In the genomic region with DNA sequence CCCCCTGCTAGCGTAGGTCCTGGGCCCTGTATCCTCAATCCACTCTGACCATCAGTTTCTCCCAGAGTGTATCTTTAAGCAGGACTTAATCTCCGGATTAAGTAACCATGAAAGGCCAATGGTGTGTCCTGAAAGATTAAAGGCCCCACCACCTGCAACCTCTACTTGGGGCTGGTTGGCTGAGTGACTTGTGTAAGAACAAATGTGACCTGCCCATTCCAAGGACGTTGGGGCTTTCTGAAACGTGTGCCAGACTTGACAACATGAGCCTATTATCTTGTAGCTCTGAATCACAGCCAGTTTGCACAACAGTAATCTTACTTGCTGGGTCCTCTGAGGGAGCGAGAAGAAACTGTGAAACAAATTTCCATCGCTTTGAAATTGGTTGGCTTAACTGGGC, we compare ENCODE assay signal across 31 cellular contexts. TPM values are rescaled to one million over a fixed set of nuclear protein-coding genes. Genes with fewer than 3 reads are reported as not detected.
DNase-seq lines count a peak whose midpoint lies in the region; ATAC-seq, FAIRE-seq and TF ChIP-seq lines count a peak whose summit lies in the region.
"Had no signal": no experiment of that assay in that cellular context is flagged by ENCODE, and none has a peak within 500 bp of the region (broad histone marks: within the 10 kb centered on the region; RNA-seq: fewer than 3 reads in every experiment).

No MANE protein-coding gene starts in this region.

- no peak for TF ChIP-seq RAD21 in HepG2 (CRISPR knock-in tag; IDR thresholded peaks at IDR 0.05)
- no peak for TF ChIP-seq RAD21 in K562 (CRISPR knock-in tag; conservative IDR thresholded peaks at IDR 0.05 in 1 of 2, IDR thresholded peaks at IDR 0.05 in 1 of 2)

- in situ Hi-C loops in HepG2 (cut with HindIII; ENCODE audit: extremely low pct_ligation_motif_present, low pct_unique_long_range_greater_than_20kb) (loop anchor here (10.0 kb wide), 1 partner anchor 217 kb away; no protein-coding TSS in a partner anchor), K562 (cut with MboI) (loop anchor here (10.0 kb wide), 1 partner anchor 367 kb away; a partner anchor contains a TSS)

- H3K27ac Mint-ChIP-seq in neural progenitor cell: no peak overlapping the region
- no peak overlapping the region for H3K27ac Mint-ChIP-seq in naive thymus-derived CD4-positive, alpha-beta T cell
- H3K27ac Mint-ChIP-seq: CD4-positive, CD25-positive, alpha-beta regulatory T cell; GM23338; H9; IgD-negative memory B cell had no signal

- H3K4me1 Mint-ChIP-seq in neural progenitor cell: peaks cover 26% of the 10 kb centered on the region
- peaks cover 0 to 21% (median 12%) of the 10 kb centered on the region in 7 donors for H3K4me1 Mint-ChIP-seq in naive thymus-derived CD4-positive, alpha-beta T cell

- H3K79me2 ChIP-seq in HepG2 (ENCODE audit: insufficient read depth, low read length) (peaks cover 11% of the 10 kb centered on the region), K562 (ENCODE audit: control insufficient read depth, insufficient read depth, low read length) (peaks cover 18% of the 10 kb centered on the region), neural progenitor cell (ENCODE audit: low read depth) (no peaks in the 10 kb centered on the region)

- no peaks in the 10 kb centered on the region for H3K9me3 Mint-ChIP-seq in neural progenitor cell
- peaks cover 0 to 2% (median 0%) of the 10 kb centered on the region in 11 donors for H3K9me3 Mint-ChIP-seq in naive thymus-derived CD4-positive, alpha-beta T cell
- H3K9me3 Mint-ChIP-seq: CD4-positive, CD25-positive, alpha-beta regulatory T cell; GM23338; H9; IgD-negative memory B cell had no signal

- no peak for TF ChIP-seq CTCF in HepG2 (CRISPR knock-in tag; IDR thresholded peaks at IDR 0.05)
- no peak for TF ChIP-seq CTCF in right lobe of liver (IDR thresholded peaks at IDR 0.05)
- no peak for TF ChIP-seq CTCF in K562 (IDR thresholded peaks at IDR 0.05 in 2 of 3, conservative IDR thresholded peaks at IDR 0.05 in 1 of 3; ENCODE audit: insufficient read depth in 2 of 3, low read depth in 1 of 3, low read length in 3 of 3)
- TF ChIP-seq CTCF in neural progenitor cell (IDR thresholded peaks at IDR 0.05): no peak
- no peak for TF ChIP-seq CTCF in upper lobe of right lung (IDR thresholded peaks at IDR 0.05)

- no peak overlapping the region for H3K9ac ChIP-seq in HepG2 (ENCODE audit: insufficient read depth, low read depth, low read length)
- no peak overlapping the region for H3K9ac ChIP-seq in K562 (ENCODE audit: insufficient read depth in 1 of 2, low read depth in 2 of 2, low read length in 2 of 2)
- no peak overlapping the region for H3K9ac ChIP-seq in neural progenitor cell
- H3K9ac ChIP-seq: BLaER1 had no signal

- H3K36me3 Mint-ChIP-seq in neural progenitor cell: no peaks in the 10 kb centered on the region
- no peaks in the 10 kb centered on the region for H3K36me3 Mint-ChIP-seq in naive thymus-derived CD4-positive, alpha-beta T cell
- H3K36me3 Mint-ChIP-seq: CD4-positive, CD25-positive, alpha-beta regulatory T cell had no signal

- 29% methylated on average over 6 of the region's 6 CpGs for WGBS in HepG2 (ENCODE audit: low lambda C conversion rate)
- WGBS in right lobe of liver (ENCODE audit: insufficient coverage, low coverage, low lambda C conversion rate, missing lambda C conversion rate): 62% methylated on average over 5 of the region's 6 CpGs
- 42% methylated on average over 6 of the region's 6 CpGs for WGBS in K562 (ENCODE audit: insufficient coverage, low coverage, missing lambda C conversion rate)

- DNase-seq in HepG2 (ENCODE audit: low spot score): peak; percentile 19
- DNase-seq in right lobe of liver: no peak
- DNase-seq in K562 (ENCODE audit: extremely low read depth in 1 of 4, low spot score in 3 of 4): peak in 1 of 4 experiments; percentile 34
- peak; percentile 49 for DNase-seq in neural progenitor cell (ENCODE audit: low spot score)
- no peak for DNase-seq in upper lobe of right lung
- no peak for DNase-seq in naive thymus-derived CD4-positive, alpha-beta T cell
- DNase-seq in AG08396 (ENCODE audit: low spot score): no peak
- DNase-seq: CD4-positive, CD25-positive, alpha-beta regulatory T cell; DMS53; H9; NCI-H1092; NCI-H1417 treated with DMSO at 0.1 percent for 48 hours; NCI-H1694 treated with DMSO at 0.1 percent for 48 hours; NCI-H2081; NCI-H2171; NCI-H226; NCI-H510A treated with DMSO at 0.1 percent for 48 hours; NCI-H774; PC-9; SJCRH30 had no signal

- POLR2A ChIA-PET in HepG2 (lab: Yijun Ruan, JAX) (no interaction called here), K562 (lab: Yijun Ruan, JAX) (interaction anchor here (1.0 to 1.8 kb wide), 2 partner anchors 16 to 17 kb away, joined by 5 to 6 read pairs; no protein-coding TSS in a partner anchor)
- POLR2A ChIA-PET in naive thymus-derived CD4-positive, alpha-beta T cell (lab: Charles Lee): no interaction called here

- no peak overlapping the region for H3K27ac ChIP-seq in HepG2 (ENCODE audit: extremely low read length, insufficient read depth, low read length)
- H3K27ac ChIP-seq in right lobe of liver: no peak overlapping the region
- H3K27ac ChIP-seq in K562 (ENCODE audit: extremely low read depth, low read depth, low read length): no peak overlapping the region
- H3K27ac ChIP-seq in neural progenitor cell: no peak overlapping the region
- H3K27ac ChIP-seq in upper lobe of right lung: no peak overlapping the region
- no peak overlapping the region for H3K27ac ChIP-seq in naive thymus-derived CD4-positive, alpha-beta T cell (ENCODE audit: low read depth, low read length)
- H3K27ac ChIP-seq: BLaER1, PC-9, SJCRH30 had no signal

- H2AFZ ChIP-seq in HepG2 (ENCODE audit: low read length) (no peak overlapping the region), K562 (ENCODE audit: low read depth, low read length) (peak overlapping the region; percentile 71), neural progenitor cell (replicated peaks) (no peak overlapping the region)
- H2AFZ ChIP-seq: GM23338, PC-9 had no signal

- CTCF ChIA-PET in HepG2 (lab: Yijun Ruan, JAX; ENCODE audit: low intra/inter-chr PET ratio, low total read pairs): no interaction called here
- CTCF ChIA-PET in K562 (lab: Yijun Ruan, JAX; ENCODE audit: low intra/inter-chr PET ratio): no interaction called here
- CTCF ChIA-PET in naive thymus-derived CD4-positive, alpha-beta T cell (lab: Charles Lee): no interaction called here

- peaks cover 11% of the 10 kb centered on the region for H3K27me3 Mint-ChIP-seq in neural progenitor cell (ENCODE audit: insufficient read depth, low read depth)
- H3K27me3 Mint-ChIP-seq in naive thymus-derived CD4-positive, alpha-beta T cell: peaks cover 21 to 35% (median 22%) of the 10 kb centered on the region in 5 donors

- peaks cover 6% of the 10 kb centered on the region for H3F3A ChIP-seq in neural progenitor cell (ENCODE audit: low read depth)

- intact Hi-C loops in HepG2 (cut with micrococcal nuclease; ENCODE audit: unreplicated experiment) (loop anchor here (2.0 to 5.0 kb wide), 2 partner anchors 99 to 211 kb away; a partner anchor contains a TSS), right lobe of liver (cut with DNase I) (no loop called here), K562 (cut with micrococcal nuclease) (no loop called here), upper lobe of right lung (cut with DNase I) (no loop called here)
- intact Hi-C loops in naive thymus-derived CD4-positive, alpha-beta T cell (cut with micrococcal nuclease): no loop called here

- TF ChIP-seq EP300 in HepG2 (IDR thresholded peaks at IDR 0.05; ENCODE audit: low read depth in 2 of 2, low read length in 2 of 2): no peak
- no peak for TF ChIP-seq EP300 in HepG2 (CRISPR knock-in tag; IDR thresholded peaks at IDR 0.05; ENCODE audit: borderline replicate concordance)
- no peak for TF ChIP-seq EP300 in K562 (IDR thresholded peaks at IDR 0.05; ENCODE audit: low read length)

- H3K4me3 ChIP-seq in HepG2 (replicated peaks in 1 of 3; ENCODE audit: insufficient read depth in 1 of 3, low read depth in 2 of 3, low read length in 3 of 3): no peak overlapping the region
- no peak overlapping the region for H3K4me3 ChIP-seq in right lobe of liver
- no peak overlapping the region for H3K4me3 ChIP-seq in K562
- no peak overlapping the region for H3K4me3 ChIP-seq in neural progenitor cell
- no peak overlapping the region for H3K4me3 ChIP-seq in upper lobe of right lung
- no peak overlapping the region for H3K4me3 ChIP-seq in naive thymus-derived CD4-positive, alpha-beta T cell (ENCODE audit: low read length)
- H3K4me3 ChIP-seq: BLaER1, GM23338, PC-9, SJCRH30 had no signal

- peaks cover 36% of the 10 kb centered on the region for H3K4me1 ChIP-seq in HepG2 (ENCODE audit: insufficient read depth, low read length)
- no peaks in the 10 kb centered on the region for H3K4me1 ChIP-seq in right lobe of liver
- peaks cover 14 to 27% of the 10 kb centered on the region in 2 experiments for H3K4me1 ChIP-seq in K562 (replicated peaks in 1 of 2; ENCODE audit: control insufficient read depth in 2 of 2, insufficient read depth in 2 of 2, low read length in 2 of 2)
- H3K4me1 ChIP-seq in neural progenitor cell: peaks cover 8% of the 10 kb centered on the region
- peaks cover 13% of the 10 kb centered on the region for H3K4me1 ChIP-seq in upper lobe of right lung
- peaks cover 0 to 4% of the 10 kb centered on the region in 2 donors for H3K4me1 ChIP-seq in naive thymus-derived CD4-positive, alpha-beta T cell (ENCODE audit: control insufficient read depth in 2 of 2, insufficient read depth in 2 of 2, low read length in 2 of 2)
- H3K4me1 ChIP-seq: SJCRH30 had no signal

- FAIRE-seq in HepG2 (lab: Jason Lieb, UNC) (no peak), K562 (lab: Jason Lieb, UNC) (peak; percentile 11)
- FAIRE-seq: GM18507 had no signal

- H3K4me3 Mint-ChIP-seq in neural progenitor cell: no peak overlapping the region
- H3K4me3 Mint-ChIP-seq in naive thymus-derived CD4-positive, alpha-beta T cell: no peak overlapping the region
- H3K4me3 Mint-ChIP-seq: GM23338, H9, IgD-negative memory B cell had no signal

- H3K9me1 ChIP-seq in K562 (ENCODE audit: control insufficient read depth, insufficient read depth, low read length): no peaks in the 10 kb centered on the region

- no TSS peak for BruUV-seq in HepG2 (replicated peaks; lab: Mats Ljungman, UMichigan)
- BruUV-seq in K562 (replicated peaks; lab: Mats Ljungman, UMichigan): no TSS peak

- no peak for ATAC-seq in HepG2
- no peak for ATAC-seq in right lobe of liver
- ATAC-seq in K562: no peak
- no peak for ATAC-seq in upper lobe of right lung
- no peak for ATAC-seq in naive thymus-derived CD4-positive, alpha-beta T cell
- ATAC-seq: GM23338, Right ventricle myocardium inferior, SK-N-SH treated with all-trans-retinoic acid at 6 μM for 48 hours had no signal

- no peaks in the 10 kb centered on the region for H3K9me3 ChIP-seq in HepG2 (ENCODE audit: low read length)
- H3K9me3 ChIP-seq in right lobe of liver: no peaks in the 10 kb centered on the region
- H3K9me3 ChIP-seq in K562 (replicated peaks; ENCODE audit: control insufficient read depth, insufficient read depth, low read depth, low read length): no peaks in the 10 kb centered on the region
- H3K9me3 ChIP-seq in neural progenitor cell (ENCODE audit: low read depth): no peaks in the 10 kb centered on the region
- no peaks in the 10 kb centered on the region for H3K9me3 ChIP-seq in upper lobe of right lung
- no peaks in the 10 kb centered on the region for H3K9me3 ChIP-seq in naive thymus-derived CD4-positive, alpha-beta T cell (ENCODE audit: control insufficient read depth in 2 of 3, low read length in 3 of 3)
- H3K9me3 ChIP-seq: BLaER1, SJCRH30 had no signal

- no peaks in the 10 kb centered on the region for H3K36me3 ChIP-seq in HepG2 (replicated peaks in 1 of 2; ENCODE audit: control insufficient read depth in 1 of 2, insufficient read depth in 2 of 2, low read length in 2 of 2)
- no peaks in the 10 kb centered on the region for H3K36me3 ChIP-seq in right lobe of liver
- no peaks in the 10 kb centered on the region for H3K36me3 ChIP-seq in K562 (ENCODE audit: control insufficient read depth, insufficient read depth, low read length)
- H3K36me3 ChIP-seq in neural progenitor cell: no peaks in the 10 kb centered on the region
- no peaks in the 10 kb centered on the region for H3K36me3 ChIP-seq in upper lobe of right lung
- no peaks in the 10 kb centered on the region for H3K36me3 ChIP-seq in naive thymus-derived CD4-positive, alpha-beta T cell (ENCODE audit: control insufficient read depth in 2 of 3, insufficient read depth in 3 of 3, low read length in 3 of 3)
- H3K36me3 ChIP-seq: BLaER1, SJCRH30 had no signal

- H3K27me3 ChIP-seq in HepG2 (ENCODE audit: control insufficient read depth in 1 of 2, insufficient read depth in 2 of 2, low read length in 2 of 2) (no peaks in the 10 kb centered on the region; a peak in 1 of 5 replicates), right lobe of liver (no peaks in the 10 kb centered on the region), K562 (ENCODE audit: control insufficient read depth in 2 of 2, insufficient read depth in 2 of 2, low read length in 2 of 2) (no peaks in the 10 kb centered on the region), neural progenitor cell (peaks cover 21% of the 10 kb centered on the region), upper lobe of right lung (no peaks in the 10 kb centered on the region)
- no peaks in the 10 kb centered on the region for H3K27me3 ChIP-seq in naive thymus-derived CD4-positive, alpha-beta T cell (ENCODE audit: control insufficient read depth in 2 of 2, insufficient read depth in 2 of 2, low read length in 2 of 2)
- H3K27me3 ChIP-seq: BLaER1, SJCRH30 had no signal

- H3K4me2 ChIP-seq in HepG2 (ENCODE audit: low read depth, low read length): no peak overlapping the region
- no peak overlapping the region for H3K4me2 ChIP-seq in K562 (ENCODE audit: insufficient read depth, low read length)
- H3K4me2 ChIP-seq in neural progenitor cell: no peak overlapping the region
- H3K4me2 ChIP-seq: BLaER1, GM23338, PC-9 had no signal

- no peaks in the 10 kb centered on the region for H4K20me1 ChIP-seq in HepG2 (ENCODE audit: insufficient read depth, low read length)
- no peaks in the 10 kb centered on the region for H4K20me1 ChIP-seq in K562 (replicated peaks; ENCODE audit: control insufficient read depth, insufficient read depth, low read length)
- no peaks in the 10 kb centered on the region for H4K20me1 ChIP-seq in neural progenitor cell (ENCODE audit: low read depth)
- H4K20me1 ChIP-seq: BLaER1 had no signal

- TF ChIP-seq POLR2A in HepG2 (IDR thresholded peaks at IDR 0.05; ENCODE audit: insufficient read depth in 1 of 2, low read depth in 2 of 2, low read length in 2 of 2) (no peak), right lobe of liver (IDR thresholded peaks at IDR 0.05) (no peak), K562 (conservative IDR thresholded peaks at IDR 0.05) (no peak)

RNA-seq across cellular contexts. Expression of a gene that starts 3.1 kb away (rescaled TPM):
- total RNA-seq in HepG2 (2016; rRNA removed; fragmentation: Illumina TruSeq; extraction: Trizol): 20.3 and 22.9 TPM in 2 replicates
- 101 and 103 TPM in 2 replicates for total RNA-seq in HepG2 (2016; cell fraction: cytosol; rRNA removed; fragmentation: Illumina TruSeq; extraction: Trizol; ENCODE audit: low read depth)
- 17.7 and 21.8 TPM in 2 replicates for total RNA-seq in HepG2 (2016; cell fraction: insoluble cytoplasmic fraction; rRNA removed; fragmentation: Illumina TruSeq; extraction: Trizol)
- 46.4 and 49.5 TPM in 2 replicates for total RNA-seq in HepG2 (2016; cell fraction: membrane; rRNA removed; fragmentation: Illumina TruSeq; extraction: Trizol)
- 24.4 and 25.3 TPM in 2 replicates for total RNA-seq in HepG2 (2016; cell fraction: nucleus; rRNA removed; fragmentation: Illumina TruSeq; extraction: Trizol)
- polyA plus RNA-seq in HepG2 (2011; rRNA removed): 7.7 and 10.0 TPM in 2 replicates
- polyA plus RNA-seq in HepG2 (2011; cell fraction: cytosol; rRNA removed): 5.8 and 6.4 TPM in 2 replicates
- 4.7 and 6.6 TPM in 2 replicates for polyA plus RNA-seq in HepG2 (2011; cell fraction: nucleus; rRNA removed)
- polyA plus RNA-seq in HepG2 (2012): 7.9 and 14.2 TPM in 2 replicates
- 27.3 and 41.2 TPM in 2 replicates for polyA plus RNA-seq in HepG2 (2016; cell fraction: cytosol; fragmentation: Illumina TruSeq; extraction: Trizol; ENCODE audit: low read depth)
- 12.7 and 13.8 TPM in 2 replicates for polyA plus RNA-seq in HepG2 (2016; cell fraction: insoluble cytoplasmic fraction; fragmentation: Illumina TruSeq; extraction: Trizol; ENCODE audit: low read depth)
- 23.3 and 27.7 TPM in 2 replicates for polyA plus RNA-seq in HepG2 (2016; cell fraction: membrane; fragmentation: Illumina TruSeq; extraction: Trizol; ENCODE audit: low read depth)
- 8.8 and 9.8 TPM in 2 replicates for polyA plus RNA-seq in HepG2 (2016; cell fraction: nucleus; fragmentation: Illumina TruSeq; extraction: Trizol; ENCODE audit: insufficient read depth, low read depth)
- 6.9 and 13.0 TPM in 2 replicates for polyA minus RNA-seq in HepG2 (2011; rRNA and poly(A)+ RNA removed; ENCODE audit: low replicate concordance)
- polyA minus RNA-seq in HepG2 (2011; cell fraction: cytosol; rRNA and poly(A)+ RNA removed): 10.9 and 14.5 TPM in 2 replicates
- polyA minus RNA-seq in HepG2 (2011; cell fraction: nucleus; rRNA and poly(A)+ RNA removed): 89.4 and 91.3 TPM in 2 replicates
- total RNA-seq in right lobe of liver: 1 to 10 TPM; 2.6 to 9.3 (median 4.1) TPM
- 98.0 and 157 TPM in 2 replicates for total RNA-seq in K562 (2011; cell fraction: chromatin; rRNA removed; ENCODE audit: low replicate concordance)
- total RNA-seq in K562 (2011; cell fraction: nucleolus; rRNA removed): 44.4 and 52.9 TPM in 2 replicates
- 98.7 and 150 TPM in 2 replicates for total RNA-seq in K562 (2011; cell fraction: nucleoplasm; rRNA removed)
- total RNA-seq in K562 (2014; rRNA removed): 42.7 and 68.2 TPM in 2 replicates
- total RNA-seq in K562 (2014; rRNA removed; fragmentation: Illumina TruSeq; extraction: Trizol): 34.1 and 36.8 TPM in 2 replicates
- 27.3 and 30.1 TPM in 2 replicates for total RNA-seq in K562 (2015; rRNA removed; fragmentation: Illumina TruSeq; extraction: Trizol)
- total RNA-seq in K562 (2021): 20.1 and 23.7 TPM in 2 replicates
- polyA plus RNA-seq in K562 (2011; rRNA removed): 23.0 and 28.8 TPM in 2 replicates
- 4.8 and 12.2 TPM in 2 replicates for polyA plus RNA-seq in K562 (2011; cell fraction: cytosol; rRNA removed)
- 24.7 and 26.4 TPM in 2 replicates for polyA plus RNA-seq in K562 (2011; cell fraction: nucleus; rRNA removed)
- 13.1 and 14.4 TPM in 2 replicates for polyA plus RNA-seq in K562 (2012)
- 21.5 and 23.9 TPM in 2 replicates for polyA plus RNA-seq in K562 (2014; fragmentation: Illumina TruSeq; extraction: Trizol)
- polyA plus RNA-seq in K562 (2014; fragmentation: Nextera tagmentation; extraction: Ambion mirVana): 1 to 10 TPM; 6.4 to 7.8 TPM
- polyA plus RNA-seq in K562 (2014; rRNA removed): 34.7 and 35.0 TPM in 2 replicates
- polyA minus RNA-seq in K562 (2011; rRNA and poly(A)+ RNA removed): 56.7 and 88.0 TPM in 2 replicates
- 18.0 and 22.5 TPM in 2 replicates for polyA minus RNA-seq in K562 (2011; cell fraction: cytosol; rRNA and poly(A)+ RNA removed)
- polyA minus RNA-seq in K562 (2011; cell fraction: nucleus; rRNA and poly(A)+ RNA removed): 77.7 and 125 TPM in 2 replicates
- 25.9 and 30.3 TPM in 2 replicates for total RNA-seq in neural progenitor cell (ENCODE audit: low replicate concordance)
- total RNA-seq in upper lobe of right lung: 9.2 TPM
- 1 to 10 TPM in 2 of 5 experiments, under 1 TPM in 1, not detected in 2; 0.29 to 4.1 (median 2.4) TPM for total RNA-seq in naive thymus-derived CD4-positive, alpha-beta T cell
- 1 to 10 TPM in 1 of 2 donors, under 1 TPM in 1; 0.64 to 1.3 TPM for polyA plus RNA-seq in naive thymus-derived CD4-positive, alpha-beta T cell

RNA-seq across cellular contexts. Expression of a gene that starts 34.5 kb away (rescaled TPM):
- total RNA-seq in HepG2 (2016; rRNA removed; fragmentation: Illumina TruSeq; extraction: Trizol) (not detected in 2 replicates), right lobe of liver (not detected), K562 (2014; rRNA removed) (not detected in 2 replicates), K562 (2014; rRNA removed; fragmentation: Illumina TruSeq; extraction: Trizol) (not detected in 2 replicates), K562 (2015; rRNA removed; fragmentation: Illumina TruSeq; extraction: Trizol) (not detected in 2 replicates), K562 (2021) (not detected in 2 replicates), neural progenitor cell (ENCODE audit: low replicate concordance) (not detected in 2 replicates), upper lobe of right lung (not detected)
- total RNA-seq in HepG2 (2016; cell fraction: cytosol; rRNA removed; fragmentation: Illumina TruSeq; extraction: Trizol; ENCODE audit: low read depth): not detected in 2 replicates
- total RNA-seq in HepG2 (2016; cell fraction: insoluble cytoplasmic fraction; rRNA removed; fragmentation: Illumina TruSeq; extraction: Trizol): not detected in 2 replicates
- not detected in 2 replicates for total RNA-seq in HepG2 (2016; cell fraction: membrane; rRNA removed; fragmentation: Illumina TruSeq; extraction: Trizol)
- total RNA-seq in HepG2 (2016; cell fraction: nucleus; rRNA removed; fragmentation: Illumina TruSeq; extraction: Trizol): not detected in 2 replicates
- polyA plus RNA-seq in HepG2 (2011; rRNA removed) (not detected in 2 replicates), K562 (2011; rRNA removed) (not detected in 2 replicates), K562 (2014; fragmentation: Illumina TruSeq; extraction: Trizol) (not detected in 2 replicates), K562 (2014; fragmentation: Nextera tagmentation; extraction: Ambion mirVana) (not detected), K562 (2014; rRNA removed) (not detected in 2 replicates)
- polyA plus RNA-seq in HepG2 (2011; cell fraction: cytosol; rRNA removed): not detected in 2 replicates
- polyA plus RNA-seq in HepG2 (2011; cell fraction: nucleus; rRNA removed): not detected in 2 replicates
- not detected in 2 replicates for polyA plus RNA-seq in HepG2 (2012)
- polyA plus RNA-seq in HepG2 (2016; cell fraction: cytosol; fragmentation: Illumina TruSeq; extraction: Trizol; ENCODE audit: low read depth): not detected in 2 replicates
- polyA plus RNA-seq in HepG2 (2016; cell fraction: insoluble cytoplasmic fraction; fragmentation: Illumina TruSeq; extraction: Trizol; ENCODE audit: low read depth): not detected in 2 replicates
- not detected in 2 replicates for polyA plus RNA-seq in HepG2 (2016; cell fraction: membrane; fragmentation: Illumina TruSeq; extraction: Trizol; ENCODE audit: low read depth)
- not detected in 2 replicates for polyA plus RNA-seq in HepG2 (2016; cell fraction: nucleus; fragmentation: Illumina TruSeq; extraction: Trizol; ENCODE audit: insufficient read depth, low read depth)
- not detected in 2 replicates for polyA minus RNA-seq in HepG2 (2011; rRNA and poly(A)+ RNA removed; ENCODE audit: low replicate concordance)
- polyA minus RNA-seq in HepG2 (2011; cell fraction: cytosol; rRNA and poly(A)+ RNA removed): not detected in 2 replicates
- not detected in 2 replicates for polyA minus RNA-seq in HepG2 (2011; cell fraction: nucleus; rRNA and poly(A)+ RNA removed)
- not detected in 2 replicates for total RNA-seq in K562 (2011; cell fraction: chromatin; rRNA removed; ENCODE audit: low replicate concordance)
- not detected in 2 replicates for total RNA-seq in K562 (2011; cell fraction: nucleolus; rRNA removed)
- not detected in 2 replicates for total RNA-seq in K562 (2011; cell fraction: nucleoplasm; rRNA removed)
- polyA plus RNA-seq in K562 (2011; cell fraction: cytosol; rRNA removed): not detected in 2 replicates
- polyA plus RNA-seq in K562 (2011; cell fraction: nucleus; rRNA removed): not detected in 2 replicates
- polyA plus RNA-seq in K562 (2012): not detected in 2 replicates
- not detected in 2 replicates for polyA minus RNA-seq in K562 (2011; rRNA and poly(A)+ RNA removed)
- polyA minus RNA-seq in K562 (2011; cell fraction: cytosol; rRNA and poly(A)+ RNA removed): not detected in 2 replicates
- not detected in 2 replicates for polyA minus RNA-seq in K562 (2011; cell fraction: nucleus; rRNA and poly(A)+ RNA removed)
- total RNA-seq in naive thymus-derived CD4-positive, alpha-beta T cell: not detected
- polyA plus RNA-seq in naive thymus-derived CD4-positive, alpha-beta T cell: not detected
- total RNA-seq: A172; CD4-positive, CD25-positive, alpha-beta regulatory T cell; Daoy; G401; GM23338; H9; HT1080; PC-9; RPMI7951; SJCRH30 had no signal
- polyA plus RNA-seq: GM23338, IgD-negative memory B cell had no signal

Comparison
In these comparisons a context has a peak if more than half of its experiments do, and no peak if none do; other contexts are left out.
1. DNase-seq: peak in HepG2 (single experiment) and neural progenitor cell (single experiment); none in right lobe of liver (0 of 3), upper lobe of right lung (single experiment), naive thymus-derived CD4-positive, alpha-beta T cell (0 of 9) and AG08396 (single experiment).